Comparison of ENCODE assay signal across 14 cellular contexts in the genomic region with DNA sequence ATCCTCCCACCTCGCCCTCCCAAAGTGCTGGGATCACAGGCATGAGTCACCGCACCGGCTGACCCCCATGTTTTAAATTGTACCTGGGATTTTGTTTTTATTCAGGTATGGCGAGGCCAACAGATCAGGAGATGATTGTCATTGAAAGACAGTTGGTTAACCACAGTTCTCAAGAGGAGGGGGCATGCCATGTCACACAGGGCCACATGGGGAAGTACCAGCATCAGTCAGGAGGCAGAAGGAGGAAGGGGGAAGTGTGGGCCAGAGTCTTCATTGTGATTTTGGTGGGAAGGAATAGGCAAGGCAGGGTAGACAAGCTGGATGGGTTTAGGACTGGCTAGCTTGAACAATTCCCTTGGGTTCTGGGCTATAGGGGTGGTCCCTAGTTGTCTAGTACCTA. TPM values are rescaled to one million over a fixed set of nuclear protein-coding genes. Genes with fewer than 3 reads are reported as not detected.
DNase-seq lines count a peak whose midpoint lies in the region; ATAC-seq and TF ChIP-seq lines count a peak whose summit lies in the region.
"Had no signal": no experiment of that assay in that cellular context is flagged by ENCODE, and none has a peak within 500 bp of the region (broad histone marks: within the 10 kb centered on the region; RNA-seq: fewer than 3 reads in every experiment).

No MANE protein-coding gene starts in this region.

- no peak for DNase-seq in CD4-positive, alpha-beta T cell
- DNase-seq in KBM-7 (peak; percentile 72), WTC11 (ENCODE audit: low spot score) (no peak), midbrain (lab: John Stamatoyannopoulos, UW) (peak; percentile 13), NCI-H2171 treated with DMSO at 0.1 percent for 48 hours (lab: John Stamatoyannopoulos, UW) (no peak), GM13977 (ENCODE audit: low spot score) (no peak)
- DNase-seq: NCI-H446 treated with DMSO at 0.1 percent for 48 hours; occipital lobe; stimulated activated CD4-positive, alpha-beta T cell treated with anti-CD3 and anti-CD28 coated beads, Interleukin-4, amount 100 ng/mL, for 4 hours; testis had no signal

- no peaks in the 10 kb centered on the region for H3K4me1 ChIP-seq in gastroesophageal sphincter
- H3K4me1 ChIP-seq: testis had no signal

- in situ Hi-C loops in KBM-7 (cut with MboI; ENCODE audit: low pct_unique_long_range_greater_than_20kb, low sequenced_read_pairs) (no loop called here), GM13977 (cut with MboI; ENCODE audit: low pct_unique_long_range_greater_than_20kb, low sequenced_read_pairs, unreplicated experiment) (no loop called here)

- CTCF ChIA-PET in CD4-positive, alpha-beta T cell (lab: Charles Lee) = interaction anchor here (4.0 to 4.3 kb wide), 2 partner anchors 12 to 15 kb away, joined by 13 to 20 read pairs; no protein-coding TSS in a partner anchor
- CTCF ChIA-PET in WTC11 (lab: Charles Lee) = interaction anchor here (1.1 to 11.0 kb wide), 5 partner anchors 9 to 60 kb away, joined by 3 to 114 read pairs (median 8); a partner anchor contains a TSS

- H3K4me3 ChIP-seq in gastroesophageal sphincter = no peak overlapping the region
- H3K4me3 ChIP-seq: K562, testis had no signal

- H3K27ac ChIP-seq in CD4-positive, alpha-beta T cell (ENCODE audit: low read depth, low read length) = no peak overlapping the region
- H3K27ac ChIP-seq in gastroesophageal sphincter = no peak overlapping the region
- H3K27ac ChIP-seq: testis had no signal

- peak overlapping the region; percentile 43 for H3K4me3 Mint-ChIP-seq in CD4-positive, alpha-beta T cell
- H3K4me3 Mint-ChIP-seq in WTC11 = no peak overlapping the region

- H3K27ac Mint-ChIP-seq in CD4-positive, alpha-beta T cell = peak overlapping the region; percentile 8
- H3K27ac Mint-ChIP-seq in WTC11 = peak overlapping the region; percentile 68; the same call in 1 of the 2 replicates

- H3K36me3 Mint-ChIP-seq in CD4-positive, alpha-beta T cell (ENCODE audit: low read depth) = no peaks in the 10 kb centered on the region
- no peaks in the 10 kb centered on the region for H3K36me3 Mint-ChIP-seq in WTC11

- no peaks in the 10 kb centered on the region for H3K9me3 Mint-ChIP-seq in CD4-positive, alpha-beta T cell
- no peaks in the 10 kb centered on the region for H3K9me3 Mint-ChIP-seq in WTC11

- TF ChIP-seq POLR2A in gastroesophageal sphincter (IDR thresholded peaks at IDR 0.05) = no peak

- no peak for TF ChIP-seq CTCF in CD4-positive, alpha-beta T cell (IDR thresholded peaks at IDR 0.05)
- TF ChIP-seq CTCF in WTC11 (IDR thresholded peaks at IDR 0.05) = no peak
- TF ChIP-seq CTCF in gastroesophageal sphincter (IDR thresholded peaks at IDR 0.05) = no peak
- TF ChIP-seq CTCF in GM13977 (IDR thresholded peaks at IDR 0.05; ENCODE audit: extremely low read depth, insufficient read depth, missing control alignments) = no peak

- no peak for TF ChIP-seq EP300 in gastroesophageal sphincter (IDR thresholded peaks at IDR 0.05)

- no peaks in the 10 kb centered on the region for H3K27me3 Mint-ChIP-seq in CD4-positive, alpha-beta T cell
- H3K27me3 Mint-ChIP-seq in WTC11 (ENCODE audit: low read depth) = no peaks in the 10 kb centered on the region; the same call in 1 of the 2 replicates

- peaks cover 71% of the 10 kb centered on the region for H3K4me1 Mint-ChIP-seq in CD4-positive, alpha-beta T cell (ENCODE audit: low read depth)
- peaks cover 66% of the 10 kb centered on the region for H3K4me1 Mint-ChIP-seq in WTC11

- H3K36me3 ChIP-seq in gastroesophageal sphincter = no peaks in the 10 kb centered on the region

- intact Hi-C loops in CD4-positive, alpha-beta T cell (cut with DNase I, micrococcal nuclease) = no loop called here

- POLR2A ChIA-PET in CD4-positive, alpha-beta T cell (lab: Charles Lee) = interaction anchor here (1.0 to 2.3 kb wide), 2 partner anchors 11 to 27 kb away, joined by 5 to 8 read pairs; a partner anchor contains a TSS
- POLR2A ChIA-PET in WTC11 (lab: Charles Lee) = interaction anchor here (1.0 kb wide), 1 partner anchor 69 kb away, joined by 3 read pairs; no protein-coding TSS in a partner anchor

- H3K27me3 ChIP-seq in CD4-positive, alpha-beta T cell (ENCODE audit: control insufficient read depth, insufficient read depth, low read length) = no peaks in the 10 kb centered on the region
- peaks cover 95% of the 10 kb centered on the region for H3K27me3 ChIP-seq in gastroesophageal sphincter
- H3K27me3 ChIP-seq: testis had no signal

- WGBS in gastroesophageal sphincter (ENCODE audit: low coverage in 1 of 2), 2 donors = 64% methylated on average over 4 of the region's 4 CpGs; no CpG with 5 or more reads in 1 of the 2 donors

- H3K9me3 ChIP-seq in CD4-positive, alpha-beta T cell (ENCODE audit: control insufficient read depth, low read length) = no peaks in the 10 kb centered on the region
- H3K9me3 ChIP-seq in gastroesophageal sphincter = no peaks in the 10 kb centered on the region
- H3K9me3 ChIP-seq: testis had no signal

- peak; percentile 84 for ATAC-seq in CD4-positive, alpha-beta T cell (ENCODE audit: poor library complexity)
- no peak for ATAC-seq in WTC11
- ATAC-seq in gastroesophageal sphincter = no peak
- ATAC-seq in HG03135 (IDR thresholded peaks at IDR 0.05; ENCODE audit: unreplicated experiment) = no peak
- ATAC-seq: K562 had no signal

TF ChIP-seq in WTC11, 78 proteins besides CTCF, POLR2A, EP300 and RAD21 (continues in another document):
- no peak for TF ChIP-seq SMAD4 (CRISPR knock-in tag; IDR thresholded peaks at IDR 0.05)
- TF ChIP-seq FOXK1 (CRISPR knock-in tag; IDR thresholded peaks at IDR 0.05) = no peak
- no peak for TF ChIP-seq SOX15 (CRISPR knock-in tag; IDR thresholded peaks at IDR 0.05)
- no peak for TF ChIP-seq SMAD3 (CRISPR knock-in tag; IDR thresholded peaks at IDR 0.05; ENCODE audit: borderline replicate concordance)
- TF ChIP-seq ZNF121 (CRISPR knock-in tag; IDR thresholded peaks at IDR 0.05) = no peak
- TF ChIP-seq GTF2I (CRISPR knock-in tag; conservative IDR thresholded peaks at IDR 0.05) = no peak
- TF ChIP-seq, protein P1, sequence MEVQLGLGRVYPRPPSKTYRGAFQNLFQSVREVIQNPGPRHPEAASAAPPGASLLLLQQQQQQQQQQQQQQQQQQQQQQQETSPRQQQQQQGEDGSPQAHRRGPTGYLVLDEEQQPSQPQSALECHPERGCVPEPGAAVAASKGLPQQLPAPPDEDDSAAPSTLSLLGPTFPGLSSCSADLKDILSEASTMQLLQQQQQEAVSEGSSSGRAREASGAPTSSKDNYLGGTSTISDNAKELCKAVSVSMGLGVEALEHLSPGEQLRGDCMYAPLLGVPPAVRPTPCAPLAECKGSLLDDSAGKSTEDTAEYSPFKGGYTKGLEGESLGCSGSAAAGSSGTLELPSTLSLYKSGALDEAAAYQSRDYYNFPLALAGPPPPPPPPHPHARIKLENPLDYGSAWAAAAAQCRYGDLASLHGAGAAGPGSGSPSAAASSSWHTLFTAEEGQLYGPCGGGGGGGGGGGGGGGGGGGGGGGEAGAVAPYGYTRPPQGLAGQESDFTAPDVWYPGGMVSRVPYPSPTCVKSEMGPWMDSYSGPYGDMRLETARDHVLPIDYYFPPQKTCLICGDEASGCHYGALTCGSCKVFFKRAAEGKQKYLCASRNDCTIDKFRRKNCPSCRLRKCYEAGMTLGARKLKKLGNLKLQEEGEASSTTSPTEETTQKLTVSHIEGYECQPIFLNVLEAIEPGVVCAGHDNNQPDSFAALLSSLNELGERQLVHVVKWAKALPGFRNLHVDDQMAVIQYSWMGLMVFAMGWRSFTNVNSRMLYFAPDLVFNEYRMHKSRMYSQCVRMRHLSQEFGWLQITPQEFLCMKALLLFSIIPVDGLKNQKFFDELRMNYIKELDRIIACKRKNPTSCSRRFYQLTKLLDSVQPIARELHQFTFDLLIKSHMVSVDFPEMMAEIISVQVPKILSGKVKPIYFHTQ (CRISPR knock-in tag; IDR thresholded peaks at IDR 0.05) = no peak
- TF ChIP-seq, protein P2, sequence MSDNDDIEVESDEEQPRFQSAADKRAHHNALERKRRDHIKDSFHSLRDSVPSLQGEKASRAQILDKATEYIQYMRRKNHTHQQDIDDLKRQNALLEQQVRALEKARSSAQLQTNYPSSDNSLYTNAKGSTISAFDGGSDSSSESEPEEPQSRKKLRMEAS (CRISPR knock-in tag; IDR thresholded peaks at IDR 0.05) = no peak
- no peak for TF ChIP-seq MYBL2 (CRISPR knock-in tag; IDR thresholded peaks at IDR 0.05)
- TF ChIP-seq ETV6 (CRISPR knock-in tag; IDR thresholded peaks at IDR 0.05) = no peak
- no peak for TF ChIP-seq NFATC4 (CRISPR knock-in tag; IDR thresholded peaks at IDR 0.05)
- TF ChIP-seq, protein P3, sequence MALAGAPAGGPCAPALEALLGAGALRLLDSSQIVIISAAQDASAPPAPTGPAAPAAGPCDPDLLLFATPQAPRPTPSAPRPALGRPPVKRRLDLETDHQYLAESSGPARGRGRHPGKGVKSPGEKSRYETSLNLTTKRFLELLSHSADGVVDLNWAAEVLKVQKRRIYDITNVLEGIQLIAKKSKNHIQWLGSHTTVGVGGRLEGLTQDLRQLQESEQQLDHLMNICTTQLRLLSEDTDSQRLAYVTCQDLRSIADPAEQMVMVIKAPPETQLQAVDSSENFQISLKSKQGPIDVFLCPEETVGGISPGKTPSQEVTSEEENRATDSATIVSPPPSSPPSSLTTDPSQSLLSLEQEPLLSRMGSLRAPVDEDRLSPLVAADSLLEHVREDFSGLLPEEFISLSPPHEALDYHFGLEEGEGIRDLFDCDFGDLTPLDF (CRISPR knock-in tag; IDR thresholded peaks at IDR 0.05) = no peak
- TF ChIP-seq, protein P4, sequence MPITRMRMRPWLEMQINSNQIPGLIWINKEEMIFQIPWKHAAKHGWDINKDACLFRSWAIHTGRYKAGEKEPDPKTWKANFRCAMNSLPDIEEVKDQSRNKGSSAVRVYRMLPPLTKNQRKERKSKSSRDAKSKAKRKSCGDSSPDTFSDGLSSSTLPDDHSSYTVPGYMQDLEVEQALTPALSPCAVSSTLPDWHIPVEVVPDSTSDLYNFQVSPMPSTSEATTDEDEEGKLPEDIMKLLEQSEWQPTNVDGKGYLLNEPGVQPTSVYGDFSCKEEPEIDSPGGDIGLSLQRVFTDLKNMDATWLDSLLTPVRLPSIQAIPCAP (CRISPR knock-in tag; IDR thresholded peaks at IDR 0.05) = no peak

RNA-seq across cellular contexts. Expression of a gene that starts 9.9 kb away (rescaled TPM):
- total RNA-seq in CD4-positive, alpha-beta T cell = 1 to 10 TPM; 1.6 to 2.2 TPM
- total RNA-seq in WTC11 (2021) (5.8 to 7.1 TPM (median 5.8 TPM) in 3 replicates), gastroesophageal sphincter (1 to 10 TPM in 2 of 4 donors, under 1 TPM in 1, not detected in 1; 0.15 to 3.9 (median 1.2) TPM)
- total RNA-seq: K562, occipital lobe had no signal

RNA-seq across cellular contexts. Expression of a gene that starts 26.8 kb away (rescaled TPM):
- 10 to 100 TPM; 67.3 to 74.6 TPM for total RNA-seq in CD4-positive, alpha-beta T cell
- total RNA-seq in WTC11 (2021) (16.3 to 20.0 TPM (median 16.4 TPM) in 3 replicates), gastroesophageal sphincter (10 to 100 TPM in 3 of 4 donors, 1 to 10 TPM in 1; 7.5 to 17.9 (median 16.5) TPM)

RNA-seq across cellular contexts. Expression of a gene that starts 30.3 kb away (rescaled TPM):
- 1 to 10 TPM; 1.3 to 2.4 TPM for total RNA-seq in CD4-positive, alpha-beta T cell
- 6.6 to 8.5 TPM (median 7.2 TPM) in 3 replicates for total RNA-seq in WTC11 (2021)
- not detected for total RNA-seq in gastroesophageal sphincter
- total RNA-seq: bronchial epithelial cell had no signal

Comparison
In these comparisons a context has a peak if more than half of its experiments do, and no peak if none do; other contexts are left out.
1. DNase-seq: peak in KBM-7 (single experiment) and midbrain (single experiment); none in CD4-positive, alpha-beta T cell (0 of 10), WTC11 (single experiment), NCI-H2171 treated with DMSO at 0.1 percent for 48 hours (single experiment) and GM13977 (single experiment).